In the genomic region with DNA sequence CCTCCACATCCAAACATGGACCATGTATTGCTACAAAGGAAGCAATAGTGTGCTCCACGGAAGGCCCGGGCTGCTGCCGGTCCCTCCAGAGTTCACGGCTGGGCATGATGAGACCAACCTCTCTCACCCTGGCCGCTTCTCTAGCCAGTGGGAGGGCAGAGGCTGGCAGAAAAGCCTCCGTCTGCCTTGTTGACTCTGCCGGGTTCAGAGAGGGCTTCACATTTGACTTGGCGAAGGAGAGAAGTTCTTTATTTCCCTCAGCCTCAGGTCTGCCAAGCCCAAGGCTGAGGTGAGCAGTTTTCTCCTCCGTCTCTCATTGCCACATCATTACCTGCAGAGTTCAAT, we compare ENCODE assay signal across 1 cellular context.
TF ChIP-seq lines count a peak whose summit lies in the region.

No MANE protein-coding gene starts in this region.

TF ChIP-seq in HepG2, 621 proteins besides CTCF, POLR2A, EP300 and RAD21 (continued from another document and continues in another):
- TF ChIP-seq, protein P1, sequence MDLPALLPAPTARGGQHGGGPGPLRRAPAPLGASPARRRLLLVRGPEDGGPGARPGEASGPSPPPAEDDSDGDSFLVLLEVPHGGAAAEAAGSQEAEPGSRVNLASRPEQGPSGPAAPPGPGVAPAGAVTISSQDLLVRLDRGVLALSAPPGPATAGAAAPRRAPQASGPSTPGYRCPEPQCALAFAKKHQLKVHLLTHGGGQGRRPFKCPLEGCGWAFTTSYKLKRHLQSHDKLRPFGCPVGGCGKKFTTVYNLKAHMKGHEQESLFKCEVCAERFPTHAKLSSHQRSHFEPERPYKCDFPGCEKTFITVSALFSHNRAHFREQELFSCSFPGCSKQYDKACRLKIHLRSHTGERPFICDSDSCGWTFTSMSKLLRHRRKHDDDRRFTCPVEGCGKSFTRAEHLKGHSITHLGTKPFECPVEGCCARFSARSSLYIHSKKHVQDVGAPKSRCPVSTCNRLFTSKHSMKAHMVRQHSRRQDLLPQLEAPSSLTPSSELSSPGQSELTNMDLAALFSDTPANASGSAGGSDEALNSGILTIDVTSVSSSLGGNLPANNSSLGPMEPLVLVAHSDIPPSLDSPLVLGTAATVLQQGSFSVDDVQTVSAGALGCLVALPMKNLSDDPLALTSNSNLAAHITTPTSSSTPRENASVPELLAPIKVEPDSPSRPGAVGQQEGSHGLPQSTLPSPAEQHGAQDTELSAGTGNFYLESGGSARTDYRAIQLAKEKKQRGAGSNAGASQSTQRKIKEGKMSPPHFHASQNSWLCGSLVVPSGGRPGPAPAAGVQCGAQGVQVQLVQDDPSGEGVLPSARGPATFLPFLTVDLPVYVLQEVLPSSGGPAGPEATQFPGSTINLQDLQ (CRISPR knock-in tag; IDR thresholded peaks at IDR 0.05), result no peak
- TF ChIP-seq TCF12 (IDR thresholded peaks at IDR 0.05), result no peak
- TF ChIP-seq TCF12 (CRISPR knock-in tag; IDR thresholded peaks at IDR 0.05), result no peak
- TF ChIP-seq ZNF468 (CRISPR knock-in tag; IDR thresholded peaks at IDR 0.05), result no peak
- no peak for TF ChIP-seq FOSL2 (CRISPR knock-in tag; IDR thresholded peaks at IDR 0.05)
- no peak for TF ChIP-seq SALL2 (CRISPR knock-in tag; IDR thresholded peaks at IDR 0.05)
- TF ChIP-seq ZNF343 (CRISPR knock-in tag; IDR thresholded peaks at IDR 0.05), result 0 out of 2 replicates have a peak, but pooled peaks have one; percentile 40
- no peak for TF ChIP-seq SMARCE1 (IDR thresholded peaks at IDR 0.05; ENCODE audit: borderline replicate concordance)
- TF ChIP-seq, protein P2, sequence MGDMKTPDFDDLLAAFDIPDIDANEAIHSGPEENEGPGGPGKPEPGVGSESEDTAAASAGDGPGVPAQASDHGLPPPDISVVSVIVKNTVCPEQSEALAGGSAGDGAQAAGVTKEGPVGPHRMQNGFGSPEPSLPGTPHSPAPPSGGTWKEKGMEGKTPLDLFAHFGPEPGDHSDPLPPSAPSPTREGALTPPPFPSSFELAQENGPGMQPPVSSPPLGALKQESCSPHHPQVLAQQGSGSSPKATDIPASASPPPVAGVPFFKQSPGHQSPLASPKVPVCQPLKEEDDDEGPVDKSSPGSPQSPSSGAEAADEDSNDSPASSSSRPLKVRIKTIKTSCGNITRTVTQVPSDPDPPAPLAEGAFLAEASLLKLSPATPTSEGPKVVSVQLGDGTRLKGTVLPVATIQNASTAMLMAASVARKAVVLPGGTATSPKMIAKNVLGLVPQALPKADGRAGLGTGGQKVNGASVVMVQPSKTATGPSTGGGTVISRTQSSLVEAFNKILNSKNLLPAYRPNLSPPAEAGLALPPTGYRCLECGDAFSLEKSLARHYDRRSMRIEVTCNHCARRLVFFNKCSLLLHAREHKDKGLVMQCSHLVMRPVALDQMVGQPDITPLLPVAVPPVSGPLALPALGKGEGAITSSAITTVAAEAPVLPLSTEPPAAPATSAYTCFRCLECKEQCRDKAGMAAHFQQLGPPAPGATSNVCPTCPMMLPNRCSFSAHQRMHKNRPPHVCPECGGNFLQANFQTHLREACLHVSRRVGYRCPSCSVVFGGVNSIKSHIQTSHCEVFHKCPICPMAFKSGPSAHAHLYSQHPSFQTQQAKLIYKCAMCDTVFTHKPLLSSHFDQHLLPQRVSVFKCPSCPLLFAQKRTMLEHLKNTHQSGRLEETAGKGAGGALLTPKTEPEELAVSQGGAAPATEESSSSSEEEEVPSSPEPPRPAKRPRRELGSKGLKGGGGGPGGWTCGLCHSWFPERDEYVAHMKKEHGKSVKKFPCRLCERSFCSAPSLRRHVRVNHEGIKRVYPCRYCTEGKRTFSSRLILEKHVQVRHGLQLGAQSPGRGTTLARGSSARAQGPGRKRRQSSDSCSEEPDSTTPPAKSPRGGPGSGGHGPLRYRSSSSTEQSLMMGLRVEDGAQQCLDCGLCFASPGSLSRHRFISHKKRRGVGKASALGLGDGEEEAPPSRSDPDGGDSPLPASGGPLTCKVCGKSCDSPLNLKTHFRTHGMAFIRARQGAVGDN (CRISPR knock-in tag; IDR thresholded peaks at IDR 0.05), result peak; percentile 64; the same call in 1 of the 2 replicates
- TF ChIP-seq, protein P3, sequence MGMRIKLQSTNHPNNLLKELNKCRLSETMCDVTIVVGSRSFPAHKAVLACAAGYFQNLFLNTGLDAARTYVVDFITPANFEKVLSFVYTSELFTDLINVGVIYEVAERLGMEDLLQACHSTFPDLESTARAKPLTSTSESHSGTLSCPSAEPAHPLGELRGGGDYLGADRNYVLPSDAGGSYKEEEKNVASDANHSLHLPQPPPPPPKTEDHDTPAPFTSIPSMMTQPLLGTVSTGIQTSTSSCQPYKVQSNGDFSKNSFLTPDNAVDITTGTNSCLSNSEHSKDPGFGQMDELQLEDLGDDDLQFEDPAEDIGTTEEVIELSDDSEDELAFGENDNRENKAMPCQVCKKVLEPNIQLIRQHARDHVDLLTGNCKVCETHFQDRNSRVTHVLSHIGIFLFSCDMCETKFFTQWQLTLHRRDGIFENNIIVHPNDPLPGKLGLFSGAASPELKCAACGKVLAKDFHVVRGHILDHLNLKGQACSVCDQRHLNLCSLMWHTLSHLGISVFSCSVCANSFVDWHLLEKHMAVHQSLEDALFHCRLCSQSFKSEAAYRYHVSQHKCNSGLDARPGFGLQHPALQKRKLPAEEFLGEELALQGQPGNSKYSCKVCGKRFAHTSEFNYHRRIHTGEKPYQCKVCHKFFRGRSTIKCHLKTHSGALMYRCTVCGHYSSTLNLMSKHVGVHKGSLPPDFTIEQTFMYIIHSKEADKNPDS (CRISPR knock-in tag; IDR thresholded peaks at IDR 0.05), result no peak
- no peak for TF ChIP-seq TGIF2 (CRISPR knock-in tag; IDR thresholded peaks at IDR 0.05)
- TF ChIP-seq ZNF160 (CRISPR knock-in tag; IDR thresholded peaks at IDR 0.05), result no peak
- TF ChIP-seq FOXC1 (CRISPR knock-in tag; IDR thresholded peaks at IDR 0.05; ENCODE audit: borderline replicate concordance), result 0 out of 2 replicates have a peak, but pooled peaks have one; percentile 4
- TF ChIP-seq ZNF605 (CRISPR knock-in tag; IDR thresholded peaks at IDR 0.05), result peak; percentile 48; the same call in 1 of the 2 replicates
- TF ChIP-seq ZMYM2 (CRISPR knock-in tag; IDR thresholded peaks at IDR 0.05), result 0 out of 2 replicates have a peak, but pooled peaks have one; percentile 34
- TF ChIP-seq ZKSCAN1 (IDR thresholded peaks at IDR 0.05; ENCODE audit: low read length), result no peak
- TF ChIP-seq, protein P4, sequence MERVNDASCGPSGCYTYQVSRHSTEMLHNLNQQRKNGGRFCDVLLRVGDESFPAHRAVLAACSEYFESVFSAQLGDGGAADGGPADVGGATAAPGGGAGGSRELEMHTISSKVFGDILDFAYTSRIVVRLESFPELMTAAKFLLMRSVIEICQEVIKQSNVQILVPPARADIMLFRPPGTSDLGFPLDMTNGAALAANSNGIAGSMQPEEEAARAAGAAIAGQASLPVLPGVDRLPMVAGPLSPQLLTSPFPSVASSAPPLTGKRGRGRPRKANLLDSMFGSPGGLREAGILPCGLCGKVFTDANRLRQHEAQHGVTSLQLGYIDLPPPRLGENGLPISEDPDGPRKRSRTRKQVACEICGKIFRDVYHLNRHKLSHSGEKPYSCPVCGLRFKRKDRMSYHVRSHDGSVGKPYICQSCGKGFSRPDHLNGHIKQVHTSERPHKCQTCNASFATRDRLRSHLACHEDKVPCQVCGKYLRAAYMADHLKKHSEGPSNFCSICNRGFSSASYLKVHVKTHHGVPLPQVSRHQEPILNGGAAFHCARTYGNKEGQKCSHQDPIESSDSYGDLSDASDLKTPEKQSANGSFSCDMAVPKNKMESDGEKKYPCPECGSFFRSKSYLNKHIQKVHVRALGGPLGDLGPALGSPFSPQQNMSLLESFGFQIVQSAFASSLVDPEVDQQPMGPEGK (CRISPR knock-in tag; IDR thresholded peaks at IDR 0.05), result no peak
- TF ChIP-seq, protein P5, sequence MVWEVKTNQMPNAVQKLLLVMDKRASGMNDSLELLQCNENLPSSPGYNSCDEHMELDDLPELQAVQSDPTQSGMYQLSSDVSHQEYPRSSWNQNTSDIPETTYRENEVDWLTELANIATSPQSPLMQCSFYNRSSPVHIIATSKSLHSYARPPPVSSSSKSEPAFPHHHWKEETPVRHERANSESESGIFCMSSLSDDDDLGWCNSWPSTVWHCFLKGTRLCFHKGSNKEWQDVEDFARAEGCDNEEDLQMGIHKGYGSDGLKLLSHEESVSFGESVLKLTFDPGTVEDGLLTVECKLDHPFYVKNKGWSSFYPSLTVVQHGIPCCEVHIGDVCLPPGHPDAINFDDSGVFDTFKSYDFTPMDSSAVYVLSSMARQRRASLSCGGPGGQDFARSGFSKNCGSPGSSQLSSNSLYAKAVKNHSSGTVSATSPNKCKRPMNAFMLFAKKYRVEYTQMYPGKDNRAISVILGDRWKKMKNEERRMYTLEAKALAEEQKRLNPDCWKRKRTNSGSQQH (CRISPR knock-in tag; IDR thresholded peaks at IDR 0.05; ENCODE audit: low read depth), result no peak
- TF ChIP-seq ZFY (CRISPR knock-in tag; IDR thresholded peaks at IDR 0.05), result no peak
- no peak for TF ChIP-seq MIER2 (CRISPR knock-in tag; IDR thresholded peaks at IDR 0.05)
- TF ChIP-seq, protein P6, sequence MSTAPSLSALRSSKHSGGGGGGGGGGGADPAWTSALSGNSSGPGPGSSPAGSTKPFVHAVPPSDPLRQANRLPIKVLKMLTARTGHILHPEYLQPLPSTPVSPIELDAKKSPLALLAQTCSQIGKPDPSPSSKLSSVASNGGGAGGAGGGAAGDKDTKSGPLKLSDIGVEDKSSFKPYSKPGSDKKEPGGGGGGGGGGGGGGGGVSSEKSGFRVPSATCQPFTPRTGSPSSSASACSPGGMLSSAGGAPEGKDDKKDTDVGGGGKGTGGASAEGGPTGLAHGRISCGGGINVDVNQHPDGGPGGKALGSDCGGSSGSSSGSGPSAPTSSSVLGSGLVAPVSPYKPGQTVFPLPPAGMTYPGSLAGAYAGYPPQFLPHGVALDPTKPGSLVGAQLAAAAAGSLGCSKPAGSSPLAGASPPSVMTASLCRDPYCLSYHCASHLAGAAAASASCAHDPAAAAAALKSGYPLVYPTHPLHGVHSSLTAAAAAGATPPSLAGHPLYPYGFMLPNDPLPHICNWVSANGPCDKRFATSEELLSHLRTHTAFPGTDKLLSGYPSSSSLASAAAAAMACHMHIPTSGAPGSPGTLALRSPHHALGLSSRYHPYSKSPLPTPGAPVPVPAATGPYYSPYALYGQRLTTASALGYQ (CRISPR knock-in tag; IDR thresholded peaks at IDR 0.05), result no peak
- no peak for TF ChIP-seq NFE2L1 (CRISPR knock-in tag; IDR thresholded peaks at IDR 0.05; ENCODE audit: borderline replicate concordance)
- TF ChIP-seq ZNF670 (CRISPR knock-in tag; IDR thresholded peaks at IDR 0.05; ENCODE audit: borderline replicate concordance), result 0 out of 2 replicates have a peak, but pooled peaks have one; percentile 15
- no peak for TF ChIP-seq RCOR2 (CRISPR knock-in tag; IDR thresholded peaks at IDR 0.05)
- no peak for TF ChIP-seq ZNF558 (CRISPR knock-in tag; IDR thresholded peaks at IDR 0.05; ENCODE audit: borderline replicate concordance)
- TF ChIP-seq, protein P7, sequence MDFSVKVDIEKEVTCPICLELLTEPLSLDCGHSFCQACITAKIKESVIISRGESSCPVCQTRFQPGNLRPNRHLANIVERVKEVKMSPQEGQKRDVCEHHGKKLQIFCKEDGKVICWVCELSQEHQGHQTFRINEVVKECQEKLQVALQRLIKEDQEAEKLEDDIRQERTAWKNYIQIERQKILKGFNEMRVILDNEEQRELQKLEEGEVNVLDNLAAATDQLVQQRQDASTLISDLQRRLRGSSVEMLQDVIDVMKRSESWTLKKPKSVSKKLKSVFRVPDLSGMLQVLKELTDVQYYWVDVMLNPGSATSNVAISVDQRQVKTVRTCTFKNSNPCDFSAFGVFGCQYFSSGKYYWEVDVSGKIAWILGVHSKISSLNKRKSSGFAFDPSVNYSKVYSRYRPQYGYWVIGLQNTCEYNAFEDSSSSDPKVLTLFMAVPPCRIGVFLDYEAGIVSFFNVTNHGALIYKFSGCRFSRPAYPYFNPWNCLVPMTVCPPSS (IDR thresholded peaks at IDR 0.05), result no peak
- no peak for TF ChIP-seq PHF8 (CRISPR knock-in tag; IDR thresholded peaks at IDR 0.05)
- no peak for TF ChIP-seq ZNF546 (CRISPR knock-in tag; conservative IDR thresholded peaks at IDR 0.05)
- TF ChIP-seq, protein P8, sequence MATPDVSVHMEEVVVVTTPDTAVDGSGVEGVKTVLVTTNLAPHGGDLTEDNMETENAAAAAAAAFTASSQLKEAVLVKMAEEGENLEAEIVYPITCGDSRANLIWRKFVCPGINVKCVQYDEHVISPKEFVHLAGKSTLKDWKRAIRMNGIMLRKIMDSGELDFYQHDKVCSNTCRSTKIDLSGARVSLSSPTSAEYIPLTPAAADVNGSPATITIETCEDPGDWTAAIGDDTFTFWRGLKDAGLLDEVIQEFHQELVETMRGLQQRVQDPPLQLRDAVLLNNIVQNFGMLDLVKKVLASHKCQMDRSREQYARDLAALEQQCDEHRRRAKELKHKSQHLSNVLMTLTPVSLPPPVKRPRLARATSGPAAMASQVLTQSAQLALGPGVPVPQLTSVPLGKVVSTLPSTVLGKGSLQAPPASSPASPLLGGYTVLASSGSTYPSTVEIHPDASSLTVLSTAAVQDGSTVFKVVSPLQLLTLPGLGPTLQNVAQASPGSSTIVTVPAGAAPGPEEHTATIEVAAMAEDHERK (CRISPR knock-in tag; IDR thresholded peaks at IDR 0.05; ENCODE audit: low read depth), result no peak
- no peak for TF ChIP-seq ZNF891 (CRISPR knock-in tag; IDR thresholded peaks at IDR 0.05)
- no peak for TF ChIP-seq ZNF616 (CRISPR knock-in tag; IDR thresholded peaks at IDR 0.05; ENCODE audit: low read depth)
- TF ChIP-seq ZNF432 (CRISPR knock-in tag; IDR thresholded peaks at IDR 0.05; ENCODE audit: borderline replicate concordance), result no peak
- no peak for TF ChIP-seq HOXA7 (CRISPR knock-in tag; IDR thresholded peaks at IDR 0.05)
- no peak for TF ChIP-seq KLF9 (CRISPR knock-in tag; IDR thresholded peaks at IDR 0.05; ENCODE audit: low read depth)
- TF ChIP-seq, protein P9, sequence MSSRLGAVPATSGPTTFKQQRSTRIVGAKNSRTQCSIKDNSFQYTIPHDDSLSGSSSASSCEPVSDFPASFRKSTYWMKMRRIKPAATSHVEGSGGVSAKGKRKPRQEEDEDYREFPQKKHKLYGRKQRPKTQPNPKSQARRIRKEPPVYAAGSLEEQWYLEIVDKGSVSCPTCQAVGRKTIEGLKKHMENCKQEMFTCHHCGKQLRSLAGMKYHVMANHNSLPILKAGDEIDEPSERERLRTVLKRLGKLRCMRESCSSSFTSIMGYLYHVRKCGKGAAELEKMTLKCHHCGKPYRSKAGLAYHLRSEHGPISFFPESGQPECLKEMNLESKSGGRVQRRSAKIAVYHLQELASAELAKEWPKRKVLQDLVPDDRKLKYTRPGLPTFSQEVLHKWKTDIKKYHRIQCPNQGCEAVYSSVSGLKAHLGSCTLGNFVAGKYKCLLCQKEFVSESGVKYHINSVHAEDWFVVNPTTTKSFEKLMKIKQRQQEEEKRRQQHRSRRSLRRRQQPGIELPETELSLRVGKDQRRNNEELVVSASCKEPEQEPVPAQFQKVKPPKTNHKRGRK (CRISPR knock-in tag; IDR thresholded peaks at IDR 0.05), result no peak
